17 cellular contexts compared by ENCODE assay signal in genomic region chr9:132622144-132622543, GRCh38. TPM values are rescaled to one million over a fixed set of nuclear protein-coding genes. Genes with fewer than 3 reads are reported as not detected.
DNase-seq lines count a peak whose midpoint lies in the region; ATAC-seq, FAIRE-seq and TF ChIP-seq lines count a peak whose summit lies in the region.
"Had no signal": no experiment of that assay in that cellular context is flagged by ENCODE, and none has a peak within 500 bp of the region (broad histone marks: within the 10 kb centered on the region; RNA-seq: fewer than 3 reads in every experiment).

No MANE protein-coding gene starts in this region.

- H3K9me1 ChIP-seq in IMR-90 (ENCODE audit: insufficient read depth, low read length) = no peaks in the 10 kb centered on the region; the same call in 1 of the 2 replicates
- no peaks in the 10 kb centered on the region for H3K9me1 ChIP-seq in K562 (ENCODE audit: control insufficient read depth, insufficient read depth, low read length)

- CTCF ChIA-PET in IMR-90 (lab: Yijun Ruan, JAX) = interaction anchor here (0.5 to 0.6 kb wide), 2 partner anchors 38 to 1936 kb away, joined by 3 to 5 read pairs; no protein-coding TSS in a partner anchor
- CTCF ChIA-PET in K562 (lab: Yijun Ruan, JAX; ENCODE audit: low intra/inter-chr PET ratio) = no interaction called here

- 66% methylated on average over 3 of the region's 6 CpGs; no CpG with 5 or more reads in 1 of the 2 experiments for WGBS in IMR-90 (ENCODE audit: extremely low coverage in 2 of 2, insufficient read length in 1 of 2), 2 experiments
- 77% methylated on average over 6 of the region's 6 CpGs for WGBS in K562 (ENCODE audit: insufficient coverage, low coverage, missing lambda C conversion rate)

- ATAC-seq in IMR-90 (ENCODE audit: low read depth) (no peak), K562 (no peak), GM18520 (IDR thresholded peaks at IDR 0.05; ENCODE audit: unreplicated experiment) (no peak)
- ATAC-seq: activated naive CD4-positive, alpha-beta T cell treated with anti-CD3 and anti-CD28 coated beads, Interleukin-2, amount 50 U/mL, for 72 hours; esophagus mucosa had no signal

- TF ChIP-seq RAD21 in IMR-90 (IDR thresholded peaks at IDR 0.05; ENCODE audit: low read length) = no peak
- TF ChIP-seq RAD21 in K562 (CRISPR knock-in tag; conservative IDR thresholded peaks at IDR 0.05 in 1 of 2, IDR thresholded peaks at IDR 0.05 in 1 of 2) = no peak

- no peak overlapping the region for H4K5ac ChIP-seq in IMR-90 (ENCODE audit: low read depth, low read length)

- H3K27me3 ChIP-seq in IMR-90 (ENCODE audit: control insufficient read depth, insufficient read depth, low read length) (no peaks in the 10 kb centered on the region), K562 (ENCODE audit: control insufficient read depth in 2 of 2, insufficient read depth in 2 of 2, low read length in 2 of 2) (no peaks in the 10 kb centered on the region)

- H3K4ac ChIP-seq in IMR-90 (ENCODE audit: low read depth, low read length) = no peak overlapping the region

- H3K4me1 ChIP-seq in IMR-90 (ENCODE audit: control insufficient read depth, insufficient read depth, low read length) (no peaks in the 10 kb centered on the region), K562 (replicated peaks in 1 of 2; ENCODE audit: control insufficient read depth in 2 of 2, insufficient read depth in 2 of 2, low read length in 2 of 2) (no peaks in the 10 kb centered on the region)

- H3K18ac ChIP-seq in IMR-90 (ENCODE audit: low read depth, low read length) = no peak overlapping the region

- H4K91ac ChIP-seq in IMR-90 (ENCODE audit: insufficient read depth, low read depth, low read length) = no peak overlapping the region

- no peaks in the 10 kb centered on the region for H3K9me3 ChIP-seq in IMR-90 (ENCODE audit: control insufficient read depth, insufficient read depth, low read length)
- H3K9me3 ChIP-seq in K562 (replicated peaks; ENCODE audit: control insufficient read depth, insufficient read depth, low read depth, low read length) = no peaks in the 10 kb centered on the region

- no peak overlapping the region for H3K23ac ChIP-seq in IMR-90 (ENCODE audit: low read depth, low read length)

- peak; percentile 8 for DNase-seq in AG08395 (ENCODE audit: low spot score)
- peak; percentile 58 for DNase-seq in IMR-90
- DNase-seq in K562 (ENCODE audit: extremely low read depth in 1 of 4, low spot score in 3 of 4) = peak in 1 of 4 experiments; percentile 11
- DNase-seq in left kidney (ENCODE audit: low read depth, low spot score) = peak; percentile 67
- DNase-seq in activated T-cell treated with anti-CD3 and anti-CD28 coated beads, Interleukin-2, amount 50 U/mL, for 24 hours = no peak
- no peak for DNase-seq in HK-2 (ENCODE audit: unreplicated experiment)
- DNase-seq in CD14-positive monocyte (ENCODE audit: low spot score) = no peak
- DNase-seq: activated CD8-positive, alpha-beta memory T cell treated with anti-CD3 and anti-CD28 coated beads, Interleukin-2, amount 50 U/mL, for 48 hours; MV-4-11; NCI-H510A; occipital lobe; RPMI8226 had no signal

- H3K36me3 Mint-ChIP-seq in activated T-cell treated with anti-CD3 and anti-CD28 coated beads, Interleukin-2, amount 50 U/mL, for 24 hours (ENCODE audit: low read depth) = peaks cover 95% of the 10 kb centered on the region
- peaks cover 55 to 56% of the 10 kb centered on the region in 2 donors for H3K36me3 Mint-ChIP-seq in CD14-positive monocyte

- H3K79me1 ChIP-seq in IMR-90 (ENCODE audit: low read depth in 1 of 2, low read length in 2 of 2) = no peaks in the 10 kb centered on the region; a peak in 1 of 4 replicates

- H3K56ac ChIP-seq in IMR-90 (ENCODE audit: extremely low read depth, insufficient read depth, low read length) = no peak overlapping the region

- no peak overlapping the region for H3K14ac ChIP-seq in IMR-90 (replicated peaks; ENCODE audit: low read depth, low read length)

- no peak for TF ChIP-seq CTCF in IMR-90 (conservative IDR thresholded peaks at IDR 0.05; ENCODE audit: low read depth, low read length)
- no peak for TF ChIP-seq CTCF in K562 (IDR thresholded peaks at IDR 0.05 in 2 of 3, conservative IDR thresholded peaks at IDR 0.05 in 1 of 3; ENCODE audit: insufficient read depth in 2 of 3, low read depth in 1 of 3, low read length in 3 of 3)
- no peak for TF ChIP-seq CTCF in CD14-positive monocyte (IDR thresholded peaks at IDR 0.05)

- intact Hi-C loops in IMR-90 (cut with micrococcal nuclease) (no loop called here), K562 (cut with micrococcal nuclease) (no loop called here), CD14-positive monocyte (cut with micrococcal nuclease) (no loop called here)

- no peak overlapping the region for H2BK15ac ChIP-seq in IMR-90 (ENCODE audit: low read depth, low read length)

- in situ Hi-C loops in IMR-90 (cut with MboI; ENCODE audit: low sequenced_read_pairs) (no loop called here), K562 (cut with MboI) (no loop called here)

- H3K9ac ChIP-seq in IMR-90 (ENCODE audit: low read depth, low read length) = no peak overlapping the region
- H3K9ac ChIP-seq in K562 (ENCODE audit: insufficient read depth in 1 of 2, low read depth in 2 of 2, low read length in 2 of 2) = no peak overlapping the region

- H3K27me3 Mint-ChIP-seq in activated T-cell treated with anti-CD3 and anti-CD28 coated beads, Interleukin-2, amount 50 U/mL, for 24 hours = no peaks in the 10 kb centered on the region
- no peaks in the 10 kb centered on the region for H3K27me3 Mint-ChIP-seq in CD14-positive monocyte (ENCODE audit: low read depth in 3 of 3)

- H2BK5ac ChIP-seq in IMR-90 (ENCODE audit: low read depth, low read length, poor library complexity, severe bottlenecking) = no peak overlapping the region

- no peak overlapping the region for H2AK5ac ChIP-seq in IMR-90 (ENCODE audit: low read depth, low read length)

- H4K8ac ChIP-seq in IMR-90 (ENCODE audit: low read depth in 2 of 2, low read length in 2 of 2) = no peak overlapping the region

- no peak overlapping the region for H2BK20ac ChIP-seq in IMR-90 (ENCODE audit: low read depth, low read length)

- peak overlapping the region; percentile 42 for H2AK9ac ChIP-seq in IMR-90 (replicated peaks; ENCODE audit: low read depth, low read length, poor library complexity)

- POLR2A ChIA-PET in IMR-90 (lab: Charles Lee; ENCODE audit: unreplicated experiment) (no interaction called here), K562 (lab: Yijun Ruan, JAX) (interaction anchor here (0.7 to 1.0 kb wide), 2 partner anchors 15 to 45 kb away, joined by 3 read pairs; no protein-coding TSS in a partner anchor)

- H3K4me3 ChIP-seq in IMR-90 (ENCODE audit: insufficient read depth, low read depth, low read length) = no peak overlapping the region
- no peak overlapping the region for H3K4me3 ChIP-seq in K562
- H3K4me3 ChIP-seq: skin epidermis had no signal

- no peak overlapping the region for H3K4me3 Mint-ChIP-seq in activated T-cell treated with anti-CD3 and anti-CD28 coated beads, Interleukin-2, amount 50 U/mL, for 24 hours
- no peak overlapping the region for H3K4me3 Mint-ChIP-seq in CD14-positive monocyte

- H4K20me1 ChIP-seq in IMR-90 (ENCODE audit: insufficient read depth, low read length) = no peaks in the 10 kb centered on the region
- H4K20me1 ChIP-seq in K562 (replicated peaks; ENCODE audit: control insufficient read depth, insufficient read depth, low read length) = no peaks in the 10 kb centered on the region

- H2BK120ac ChIP-seq in IMR-90 (ENCODE audit: low read depth, low read length) = no peak overlapping the region

- no peak overlapping the region for H2AFZ ChIP-seq in IMR-90 (replicated peaks; ENCODE audit: low read length, poor library complexity)
- H2AFZ ChIP-seq in K562 (ENCODE audit: low read depth, low read length) = no peak overlapping the region

- H3K27ac ChIP-seq in IMR-90 (ENCODE audit: insufficient read depth, low read length) (no peak overlapping the region), K562 (ENCODE audit: extremely low read depth, low read depth, low read length) (no peak overlapping the region)
- H3K27ac ChIP-seq: skin epidermis had no signal

- peaks cover 23% of the 10 kb centered on the region for H3K36me3 ChIP-seq in IMR-90 (ENCODE audit: control insufficient read depth, insufficient read depth, low read length)
- H3K36me3 ChIP-seq in K562 (ENCODE audit: control insufficient read depth, insufficient read depth, low read length) = peaks cover 74% of the 10 kb centered on the region

- H3K27ac Mint-ChIP-seq in activated T-cell treated with anti-CD3 and anti-CD28 coated beads, Interleukin-2, amount 50 U/mL, for 24 hours = no peak overlapping the region
- H3K27ac Mint-ChIP-seq in CD14-positive monocyte = no peak overlapping the region
- H3K27ac Mint-ChIP-seq: activated naive CD4-positive, alpha-beta T cell treated with anti-CD3 and anti-CD28 coated beads, Interleukin-2, amount 50 U/mL, for 72 hours had no signal

- no peak for TF ChIP-seq EP300 in K562 (IDR thresholded peaks at IDR 0.05; ENCODE audit: low read length)

- H3K4me2 ChIP-seq in IMR-90 (ENCODE audit: low read depth, low read length) (no peak overlapping the region), K562 (ENCODE audit: insufficient read depth, low read length) (no peak overlapping the region)

- dilution Hi-C loops in IMR-90 (cut with HindIII; ENCODE audit: low sequenced_read_pairs, unreplicated experiment) = no loop called here

- FAIRE-seq in K562 (lab: Jason Lieb, UNC) = no peak

- no peaks in the 10 kb centered on the region for H3K4me1 Mint-ChIP-seq in activated T-cell treated with anti-CD3 and anti-CD28 coated beads, Interleukin-2, amount 50 U/mL, for 24 hours (ENCODE audit: low read depth)
- H3K4me1 Mint-ChIP-seq in CD14-positive monocyte = no peaks in the 10 kb centered on the region

- H3K79me2 ChIP-seq in K562 (ENCODE audit: control insufficient read depth, insufficient read depth, low read length) = no peaks in the 10 kb centered on the region

- TF ChIP-seq POLR2A in IMR-90 (IDR thresholded peaks at IDR 0.05; ENCODE audit: low read depth, low read length) (no peak), K562 (conservative IDR thresholded peaks at IDR 0.05) (no peak)

- no peaks in the 10 kb centered on the region for H3K9me3 Mint-ChIP-seq in activated T-cell treated with anti-CD3 and anti-CD28 coated beads, Interleukin-2, amount 50 U/mL, for 24 hours
- no peaks in the 10 kb centered on the region for H3K9me3 Mint-ChIP-seq in CD14-positive monocyte
- H3K9me3 Mint-ChIP-seq: activated naive CD4-positive, alpha-beta T cell treated with anti-CD3 and anti-CD28 coated beads, Interleukin-2, amount 50 U/mL, for 72 hours had no signal

- BruUV-seq in IMR-90 (replicated peaks; lab: Mats Ljungman, UMichigan) (no TSS peak), K562 (replicated peaks; lab: Mats Ljungman, UMichigan) (no TSS peak)

RNA-seq across cellular contexts. Expression of gene BARHL1, which starts 39.7 kb away (rescaled TPM):
- total RNA-seq in IMR-90 (2012; rRNA removed) = not detected in 2 replicates
- polyA plus RNA-seq in IMR-90 (2012; rRNA removed) = not detected in 2 replicates
- not detected in 2 replicates for polyA plus RNA-seq in IMR-90 (2012; cell fraction: cytosol; rRNA removed)
- polyA plus RNA-seq in IMR-90 (2012; cell fraction: nucleus; rRNA removed; ENCODE audit: low replicate concordance) = not detected in 2 replicates
- total RNA-seq in K562 (2011; cell fraction: chromatin; rRNA removed; ENCODE audit: low replicate concordance) = not detected in 2 replicates
- total RNA-seq in K562 (2011; cell fraction: nucleolus; rRNA removed) = not detected in 2 replicates
- not detected in 2 replicates for total RNA-seq in K562 (2011; cell fraction: nucleoplasm; rRNA removed)
- not detected in 2 replicates for total RNA-seq in K562 (2014; rRNA removed)
- not detected in 2 replicates for total RNA-seq in K562 (2014; rRNA removed; fragmentation: Illumina TruSeq; extraction: Trizol)
- total RNA-seq in K562 (2015; rRNA removed; fragmentation: Illumina TruSeq; extraction: Trizol) = not detected in 2 replicates
- not detected in 2 replicates for total RNA-seq in K562 (2021)
- polyA plus RNA-seq in K562 (2011; rRNA removed) = not detected in 2 replicates
- not detected in 2 replicates for polyA plus RNA-seq in K562 (2011; cell fraction: cytosol; rRNA removed)
- polyA plus RNA-seq in K562 (2011; cell fraction: nucleus; rRNA removed) = not detected in 2 replicates
- polyA plus RNA-seq in K562 (2012) = 0.07 TPM in 1 of 2 replicates, not detected in the other
- not detected in 2 replicates for polyA plus RNA-seq in K562 (2014; fragmentation: Illumina TruSeq; extraction: Trizol)
- polyA plus RNA-seq in K562 (2014; fragmentation: Nextera tagmentation; extraction: Ambion mirVana) = not detected
- not detected in 2 replicates for polyA plus RNA-seq in K562 (2014; rRNA removed)
- not detected in 2 replicates for polyA minus RNA-seq in K562 (2011; rRNA and poly(A)+ RNA removed)
- polyA minus RNA-seq in K562 (2011; cell fraction: cytosol; rRNA and poly(A)+ RNA removed) = not detected in 2 replicates
- not detected in 2 replicates for polyA minus RNA-seq in K562 (2011; cell fraction: nucleus; rRNA and poly(A)+ RNA removed)
- not detected for polyA plus RNA-seq in CD14-positive monocyte
- total RNA-seq: activated naive CD4-positive, alpha-beta T cell treated with anti-CD3 and anti-CD28 coated beads, Interleukin-2, amount 50 U/mL, for 72 hours; esophagus mucosa; HT-29; occipital lobe had no signal

RNA-seq across cellular contexts. Expression of gene DDX31, which starts 47.6 kb away (rescaled TPM):
- total RNA-seq in IMR-90 (2012; rRNA removed) (12.5 and 14.0 TPM in 2 replicates), K562 (2014; rRNA removed) (14.5 and 19.0 TPM in 2 replicates), K562 (2014; rRNA removed; fragmentation: Illumina TruSeq; extraction: Trizol) (18.4 and 19.1 TPM in 2 replicates), K562 (2015; rRNA removed; fragmentation: Illumina TruSeq; extraction: Trizol) (23.1 and 23.9 TPM in 2 replicates), K562 (2021) (23.9 and 26.4 TPM in 2 replicates)
- polyA plus RNA-seq in IMR-90 (2012; rRNA removed) (9.5 and 10.7 TPM in 2 replicates), K562 (2011; rRNA removed) (19.8 and 24.6 TPM in 2 replicates), K562 (2014; fragmentation: Illumina TruSeq; extraction: Trizol) (19.5 and 22.6 TPM in 2 replicates), K562 (2014; fragmentation: Nextera tagmentation; extraction: Ambion mirVana) (10 to 100 TPM; 11.9 to 18.7 TPM), K562 (2014; rRNA removed) (19.9 and 22.2 TPM in 2 replicates), CD14-positive monocyte (1 to 10 TPM; 1.1 to 1.5 TPM)
- 3.5 and 5.1 TPM in 2 replicates for polyA plus RNA-seq in IMR-90 (2012; cell fraction: cytosol; rRNA removed)
- 9.5 and 21.4 TPM in 2 replicates for polyA plus RNA-seq in IMR-90 (2012; cell fraction: nucleus; rRNA removed; ENCODE audit: low replicate concordance)
- total RNA-seq in K562 (2011; cell fraction: chromatin; rRNA removed; ENCODE audit: low replicate concordance) = 53.2 and 54.3 TPM in 2 replicates
- 31.5 TPM in 2 replicates for total RNA-seq in K562 (2011; cell fraction: nucleolus; rRNA removed)
- 30.5 and 32.8 TPM in 2 replicates for total RNA-seq in K562 (2011; cell fraction: nucleoplasm; rRNA removed)
- 12.4 and 12.7 TPM in 2 replicates for polyA plus RNA-seq in K562 (2011; cell fraction: cytosol; rRNA removed)
- 33.4 and 35.9 TPM in 2 replicates for polyA plus RNA-seq in K562 (2011; cell fraction: nucleus; rRNA removed)
- polyA plus RNA-seq in K562 (2012) = 10.2 and 16.2 TPM in 2 replicates
- 27.0 and 29.9 TPM in 2 replicates for polyA minus RNA-seq in K562 (2011; rRNA and poly(A)+ RNA removed)
- 10.7 and 13.6 TPM in 2 replicates for polyA minus RNA-seq in K562 (2011; cell fraction: cytosol; rRNA and poly(A)+ RNA removed)
- polyA minus RNA-seq in K562 (2011; cell fraction: nucleus; rRNA and poly(A)+ RNA removed) = 20.9 and 33.8 TPM in 2 replicates

RNA-seq across cellular contexts. Expression of gene GTF3C4, which starts 48.1 kb away (rescaled TPM):
- total RNA-seq in IMR-90 (2012; rRNA removed) (16.5 and 18.1 TPM in 2 replicates), K562 (2014; rRNA removed) (12.2 and 14.7 TPM in 2 replicates), K562 (2014; rRNA removed; fragmentation: Illumina TruSeq; extraction: Trizol) (15.0 and 15.6 TPM in 2 replicates), K562 (2015; rRNA removed; fragmentation: Illumina TruSeq; extraction: Trizol) (14.5 and 15.8 TPM in 2 replicates), K562 (2021) (20.0 and 20.3 TPM in 2 replicates)
- polyA plus RNA-seq in IMR-90 (2012; rRNA removed) (3.8 and 4.7 TPM in 2 replicates), K562 (2011; rRNA removed) (5.8 and 8.2 TPM in 2 replicates), K562 (2014; fragmentation: Illumina TruSeq; extraction: Trizol) (16.0 and 17.2 TPM in 2 replicates), K562 (2014; fragmentation: Nextera tagmentation; extraction: Ambion mirVana) (1 to 10 TPM; 3.9 to 5.8 TPM), K562 (2014; rRNA removed) (8.7 and 8.8 TPM in 2 replicates), CD14-positive monocyte (1 to 10 TPM; 2.1 to 2.7 TPM)
- polyA plus RNA-seq in IMR-90 (2012; cell fraction: cytosol; rRNA removed) = 1.5 and 1.7 TPM in 2 replicates
- 0.98 and 3.3 TPM in 2 replicates for polyA plus RNA-seq in IMR-90 (2012; cell fraction: nucleus; rRNA removed; ENCODE audit: low replicate concordance)
- 9.6 and 14.4 TPM in 2 replicates for total RNA-seq in K562 (2011; cell fraction: chromatin; rRNA removed; ENCODE audit: low replicate concordance)
- total RNA-seq in K562 (2011; cell fraction: nucleolus; rRNA removed) = 6.2 and 7.0 TPM in 2 replicates
- 9.5 and 16.4 TPM in 2 replicates for total RNA-seq in K562 (2011; cell fraction: nucleoplasm; rRNA removed)
- 5.0 and 5.4 TPM in 2 replicates for polyA plus RNA-seq in K562 (2011; cell fraction: cytosol; rRNA removed)
- polyA plus RNA-seq in K562 (2011; cell fraction: nucleus; rRNA removed) = 2.9 and 5.4 TPM in 2 replicates
- polyA plus RNA-seq in K562 (2012) = 7.8 and 11.5 TPM in 2 replicates
- polyA minus RNA-seq in K562 (2011; rRNA and poly(A)+ RNA removed) = 12.4 and 14.0 TPM in 2 replicates
- 10.8 and 11.4 TPM in 2 replicates for polyA minus RNA-seq in K562 (2011; cell fraction: cytosol; rRNA and poly(A)+ RNA removed)
- 6.1 and 6.8 TPM in 2 replicates for polyA minus RNA-seq in K562 (2011; cell fraction: nucleus; rRNA and poly(A)+ RNA removed)

Comparison
In these comparisons a context has a peak if more than half of its experiments do, and no peak if none do; other contexts are left out.
1. DNase-seq: peak in AG08395 (single experiment), IMR-90 (single experiment) and left kidney (single experiment); none in activated T-cell treated with anti-CD3 and anti-CD28 coated beads, Interleukin-2, amount 50 U/mL, for 24 hours (single experiment), HK-2 (single experiment) and CD14-positive monocyte (single experiment).